Comparison of ENCODE assay signal across 21 cellular contexts in genomic region chr14:54704768-54705167, GRCh38.
DNase-seq lines count a peak whose midpoint lies in the region; ATAC-seq, FAIRE-seq and TF ChIP-seq lines count a peak whose summit lies in the region.
"Had no signal": no experiment of that assay in that cellular context is flagged by ENCODE, and none has a peak within 500 bp of the region (broad histone marks: within the 10 kb centered on the region; RNA-seq: fewer than 3 reads in every experiment).

No MANE protein-coding gene starts in this region.

- no peak overlapping the region for H3K4me2 ChIP-seq in HepG2 (ENCODE audit: low read depth, low read length)

- no peaks in the 10 kb centered on the region for H3K27me3 ChIP-seq in liver (ENCODE audit: control insufficient read depth in 4 of 4, insufficient read depth in 4 of 4, low read length in 3 of 4)
- H3K27me3 ChIP-seq in HepG2 (ENCODE audit: control insufficient read depth in 1 of 2, insufficient read depth in 2 of 2, low read length in 2 of 2): no peaks in the 10 kb centered on the region
- no peaks in the 10 kb centered on the region for H3K27me3 ChIP-seq in right lobe of liver
- no peaks in the 10 kb centered on the region for H3K27me3 ChIP-seq in gastrocnemius medialis
- H3K27me3 ChIP-seq: BE2C had no signal

- peaks cover 18% of the 10 kb centered on the region for H3K79me2 ChIP-seq in HepG2 (ENCODE audit: insufficient read depth, low read length)

- H3K36me3 ChIP-seq in liver (ENCODE audit: control insufficient read depth in 4 of 4, insufficient read depth in 3 of 4, low read depth in 1 of 4, low read length in 3 of 4) (no peaks in the 10 kb centered on the region), HepG2 (replicated peaks in 1 of 2; ENCODE audit: control insufficient read depth in 1 of 2, insufficient read depth in 2 of 2, low read length in 2 of 2) (peaks cover 14 to 45% of the 10 kb centered on the region in 2 experiments), right lobe of liver (no peaks in the 10 kb centered on the region), gastrocnemius medialis (no peaks in the 10 kb centered on the region)
- H3K36me3 ChIP-seq: BE2C, HAP-1 had no signal

- peaks cover 8% of the 10 kb centered on the region for H3K4me1 Mint-ChIP-seq in activated naive CD4-positive, alpha-beta T cell treated with anti-CD3 and anti-CD28 coated beads for 36 hours (ENCODE audit: low read depth)

- DNase-seq in HepG2 (ENCODE audit: low spot score): no peak
- peak in 2 of 3 donors; percentile 63 to 83 for DNase-seq in right lobe of liver
- no peak for DNase-seq in gastrocnemius medialis
- no peak for DNase-seq in activated naive CD4-positive, alpha-beta T cell treated with anti-CD3 and anti-CD28 coated beads for 36 hours
- no peak for DNase-seq in activated CD4-positive, alpha-beta T cell treated with anti-CD3 and anti-CD28 coated beads for 48 hours
- DNase-seq: ACHN; BE2C; C1 segment of cervical spinal cord; CD4-positive, CD25-positive, alpha-beta regulatory T cell; CD8-positive, alpha-beta memory T cell; COR-L47; DMS 273 treated with DMSO at 0.1 percent for 48 hours; DMS53; DND-41; EL; GM23248 had no signal

- TF ChIP-seq POLR2A in HepG2 (IDR thresholded peaks at IDR 0.05; ENCODE audit: insufficient read depth in 1 of 2, low read depth in 2 of 2, low read length in 2 of 2): no peak
- no peak for TF ChIP-seq POLR2A in right lobe of liver (IDR thresholded peaks at IDR 0.05)
- no peak for TF ChIP-seq POLR2A in gastrocnemius medialis (IDR thresholded peaks at IDR 0.05)

- H3K9ac ChIP-seq in liver (ENCODE audit: low read depth in 1 of 2, low read length in 2 of 2) (no peak overlapping the region), HepG2 (ENCODE audit: insufficient read depth, low read depth, low read length) (no peak overlapping the region)
- H3K9ac ChIP-seq: GM23248 had no signal

- no peak overlapping the region for H3K4me3 ChIP-seq in liver (ENCODE audit: low read depth in 1 of 3, low read length in 3 of 3)
- no peak overlapping the region for H3K4me3 ChIP-seq in HepG2 (replicated peaks in 1 of 3; ENCODE audit: insufficient read depth in 1 of 3, low read depth in 2 of 3, low read length in 3 of 3)
- peak overlapping the region in 1 of 3 donors; percentile 60 for H3K4me3 ChIP-seq in right lobe of liver
- H3K4me3 ChIP-seq in gastrocnemius medialis: no peak overlapping the region
- H3K4me3 ChIP-seq: GM12878, GM23248, HAP-1 had no signal

- TF ChIP-seq RAD21 in liver (IDR thresholded peaks at IDR 0.05): peak in 1 of 2 donors; percentile 11
- no peak for TF ChIP-seq RAD21 in HepG2 (CRISPR knock-in tag; IDR thresholded peaks at IDR 0.05)

- H3K27ac ChIP-seq in liver (ENCODE audit: low read depth in 1 of 2, low read length in 2 of 2): no peak overlapping the region
- no peak overlapping the region for H3K27ac ChIP-seq in HepG2 (ENCODE audit: extremely low read length, insufficient read depth, low read length)
- H3K27ac ChIP-seq in right lobe of liver: peak overlapping the region in 2 of 3 donors; percentile 39 to 62
- H3K27ac ChIP-seq in gastrocnemius medialis: peak overlapping the region; percentile 86 to 99 (median 90)
- H3K27ac ChIP-seq: GM23248 had no signal

- POLR2A ChIA-PET in HepG2 (lab: Yijun Ruan, JAX): no interaction called here

- H3K4me3 Mint-ChIP-seq in activated naive CD4-positive, alpha-beta T cell treated with anti-CD3 and anti-CD28 coated beads for 36 hours: no peak overlapping the region
- H3K4me3 Mint-ChIP-seq: CD4-positive, CD25-positive, alpha-beta regulatory T cell; CD8-positive, alpha-beta memory T cell had no signal

- no peaks in the 10 kb centered on the region for H3K36me3 Mint-ChIP-seq in activated naive CD4-positive, alpha-beta T cell treated with anti-CD3 and anti-CD28 coated beads for 36 hours (ENCODE audit: low read depth)
- H3K36me3 Mint-ChIP-seq: CD4-positive, CD25-positive, alpha-beta regulatory T cell; CD8-positive, alpha-beta memory T cell had no signal

- no peak for FAIRE-seq in HepG2 (lab: Jason Lieb, UNC)
- FAIRE-seq: A204.1, GM12878 had no signal

- H3K27ac Mint-ChIP-seq in activated naive CD4-positive, alpha-beta T cell treated with anti-CD3 and anti-CD28 coated beads for 36 hours: no peak overlapping the region
- H3K27ac Mint-ChIP-seq: CD4-positive, CD25-positive, alpha-beta regulatory T cell; CD8-positive, alpha-beta memory T cell had no signal

- peaks cover 4% of the 10 kb centered on the region for H3K27me3 Mint-ChIP-seq in activated naive CD4-positive, alpha-beta T cell treated with anti-CD3 and anti-CD28 coated beads for 36 hours (ENCODE audit: low read depth)

- WGBS in liver: 45% methylated on average over 2 of the region's 2 CpGs
- WGBS in HepG2 (ENCODE audit: low lambda C conversion rate): 95% methylated on average over 2 of the region's 2 CpGs
- 27% methylated on average over 2 of the region's 2 CpGs for WGBS in right lobe of liver (ENCODE audit: insufficient coverage, low coverage, low lambda C conversion rate, missing lambda C conversion rate)

- no TSS peak for BruUV-seq in HepG2 (replicated peaks; lab: Mats Ljungman, UMichigan)

- H3K9me3 ChIP-seq in liver (ENCODE audit: control insufficient read depth in 4 of 4, low read length in 3 of 4) (no peaks in the 10 kb centered on the region), HepG2 (ENCODE audit: low read length) (no peaks in the 10 kb centered on the region), right lobe of liver (no peaks in the 10 kb centered on the region), gastrocnemius medialis (no peaks in the 10 kb centered on the region)
- H3K9me3 ChIP-seq: BE2C, HAP-1 had no signal

- ATAC-seq in HepG2: no peak
- ATAC-seq in right lobe of liver: peak; percentile 23 to 63 (median 50)
- no peak for ATAC-seq in gastrocnemius medialis
- ATAC-seq in GM19351 (IDR thresholded peaks at IDR 0.05; ENCODE audit: unreplicated experiment): no peak
- ATAC-seq: GM12878 had no signal

- H2AFZ ChIP-seq in HepG2 (ENCODE audit: low read length): no peak overlapping the region
- H2AFZ ChIP-seq: GM23248 had no signal

- H3K4me1 ChIP-seq in liver (ENCODE audit: control insufficient read depth in 4 of 4, insufficient read depth in 4 of 4, low read length in 3 of 4) (peaks cover 8 to 72% (median 46%) of the 10 kb centered on the region in 4 donors), HepG2 (ENCODE audit: insufficient read depth, low read length) (peaks cover 56% of the 10 kb centered on the region), right lobe of liver (peaks cover 0 to 61% (median 17%) of the 10 kb centered on the region in 4 donors), gastrocnemius medialis (peaks cover 84 to 96% of the 10 kb centered on the region in 2 donors)
- H3K4me1 ChIP-seq: BE2C, HAP-1 had no signal

- no peak for TF ChIP-seq CTCF in liver (IDR thresholded peaks at IDR 0.05; ENCODE audit: low read depth, low read length, missing input control)
- TF ChIP-seq CTCF in HepG2 (CRISPR knock-in tag; IDR thresholded peaks at IDR 0.05): no peak
- no peak for TF ChIP-seq CTCF in right lobe of liver (IDR thresholded peaks at IDR 0.05)
- no peak for TF ChIP-seq CTCF in gastrocnemius medialis (IDR thresholded peaks at IDR 0.05 in 4 of 5, conservative IDR thresholded peaks at IDR 0.05 in 1 of 5)

- no peaks in the 10 kb centered on the region for H3K9me3 Mint-ChIP-seq in activated naive CD4-positive, alpha-beta T cell treated with anti-CD3 and anti-CD28 coated beads for 36 hours
- H3K9me3 Mint-ChIP-seq: CD8-positive, alpha-beta memory T cell had no signal

- intact Hi-C loops in HepG2 (cut with micrococcal nuclease; ENCODE audit: unreplicated experiment): no loop called here
- intact Hi-C loops in right lobe of liver (cut with DNase I): no loop called here
- intact Hi-C loops in gastrocnemius medialis (cut with DNase I; ENCODE audit: low total_unique reads): no loop called here
- intact Hi-C loops in activated naive CD4-positive, alpha-beta T cell treated with anti-CD3 and anti-CD28 coated beads for 36 hours (cut with micrococcal nuclease): no loop called here

- TF ChIP-seq EP300 in HepG2 (IDR thresholded peaks at IDR 0.05; ENCODE audit: low read depth in 2 of 2, low read length in 2 of 2) (no peak), HepG2 (CRISPR knock-in tag; IDR thresholded peaks at IDR 0.05; ENCODE audit: borderline replicate concordance) (no peak)

- CTCF ChIA-PET in HepG2 (lab: Yijun Ruan, JAX; ENCODE audit: low intra/inter-chr PET ratio, low total read pairs): no interaction called here
- CTCF ChIA-PET in activated naive CD4-positive, alpha-beta T cell treated with anti-CD3 and anti-CD28 coated beads for 36 hours (lab: Charles Lee): interaction anchor here (1.0 to 1.7 kb wide), 2 partner anchors 14 to 70 kb away, joined by 3 to 5 read pairs; no protein-coding TSS in a partner anchor

- peaks cover 6% of the 10 kb centered on the region for H4K20me1 ChIP-seq in HepG2 (ENCODE audit: insufficient read depth, low read length)

- in situ Hi-C loops in HepG2 (cut with HindIII; ENCODE audit: extremely low pct_ligation_motif_present, low pct_unique_long_range_greater_than_20kb) (no loop called here), gastrocnemius medialis (cut with MboI; ENCODE audit: low sequenced_read_pairs in 4 of 4) (no loop called here)

TF ChIP-seq in liver, 16 proteins besides CTCF, POLR2A, EP300 and RAD21 (continues in another document):
- peak; percentile 30 for TF ChIP-seq MAX (IDR thresholded peaks at IDR 0.05)
- no peak for TF ChIP-seq EGR1 (IDR thresholded peaks at IDR 0.05; ENCODE audit: low read depth in 2 of 2)
- peak in 1 of 2 donors; percentile 16 for TF ChIP-seq JUND (IDR thresholded peaks at IDR 0.05)

TF ChIP-seq in HepG2, 621 proteins besides CTCF, POLR2A, EP300 and RAD21:
- no peak for TF ChIP-seq ZNF350 (CRISPR knock-in tag; IDR thresholded peaks at IDR 0.05; ENCODE audit: borderline replicate concordance, low read depth)
- no peak for TF ChIP-seq CREB1 (IDR thresholded peaks at IDR 0.05)
- no peak for TF ChIP-seq CREB1 (CRISPR knock-in tag; IDR thresholded peaks at IDR 0.05)
- no peak for TF ChIP-seq SNAI1 (CRISPR knock-in tag; IDR thresholded peaks at IDR 0.05; ENCODE audit: borderline replicate concordance)
- no peak for TF ChIP-seq MXD1 (CRISPR knock-in tag; IDR thresholded peaks at IDR 0.05)

Comparison
In these comparisons a context has a peak if more than half of its experiments do, and no peak if none do; other contexts are left out.
1. H3K27ac ChIP-seq: peak in right lobe of liver (2 of 3) and gastrocnemius medialis (4 of 4); none in liver (0 of 2) and HepG2 (single experiment).
2. ATAC-seq: peak in right lobe of liver (4 of 4); none in HepG2 (single experiment), gastrocnemius medialis (0 of 2) and GM19351 (single experiment).
3. DNase-seq: peak in right lobe of liver (2 of 3); none in HepG2 (single experiment), gastrocnemius medialis (0 of 2), activated naive CD4-positive, alpha-beta T cell treated with anti-CD3 and anti-CD28 coated beads for 36 hours (single experiment) and activated CD4-positive, alpha-beta T cell treated with anti-CD3 and anti-CD28 coated beads for 48 hours (single experiment).